Comparison of ENCODE assay signal across 1 cellular context in genomic region chr1:27958513-27958912, GRCh38.
TF ChIP-seq lines count a peak whose summit lies in the region.

No MANE protein-coding gene starts in this region.

TF ChIP-seq in SK-N-SH, 30 proteins besides CTCF, POLR2A, EP300 and RAD21:
- no peak for TF ChIP-seq TAF1 (IDR thresholded peaks at IDR 0.05; ENCODE audit: borderline replicate concordance, low read depth, low read length)
- no peak for TF ChIP-seq FOSL2 (IDR thresholded peaks at IDR 0.05; ENCODE audit: borderline replicate concordance, low read depth)
- TF ChIP-seq USF2 (IDR thresholded peaks at IDR 0.05; ENCODE audit: borderline replicate concordance, low read depth, low read length): no peak
- no peak for TF ChIP-seq YY1 (IDR thresholded peaks at IDR 0.05; ENCODE audit: low read depth)
- no peak for TF ChIP-seq TCF12 (IDR thresholded peaks at IDR 0.05)
- no peak for TF ChIP-seq POLR2AphosphoS5 (IDR thresholded peaks at IDR 0.05; ENCODE audit: low read depth, low read length)
- no peak for TF ChIP-seq REST (IDR thresholded peaks at IDR 0.05; ENCODE audit: low read depth, low read length)
- no peak for TF ChIP-seq USF1 (IDR thresholded peaks at IDR 0.05; ENCODE audit: borderline replicate concordance, low read depth)
- TF ChIP-seq MEF2A (IDR thresholded peaks at IDR 0.05; ENCODE audit: borderline replicate concordance, low read depth): no peak
- no peak for TF ChIP-seq JUND (IDR thresholded peaks at IDR 0.05)
- no peak for TF ChIP-seq CHD2 (IDR thresholded peaks at IDR 0.05; ENCODE audit: low read length, partially characterized antibody)
TF ChIP-seq in SK-N-SH: peak in this region for 0.
